ENCODE assay signal across 28 cellular contexts in the genomic region with DNA sequence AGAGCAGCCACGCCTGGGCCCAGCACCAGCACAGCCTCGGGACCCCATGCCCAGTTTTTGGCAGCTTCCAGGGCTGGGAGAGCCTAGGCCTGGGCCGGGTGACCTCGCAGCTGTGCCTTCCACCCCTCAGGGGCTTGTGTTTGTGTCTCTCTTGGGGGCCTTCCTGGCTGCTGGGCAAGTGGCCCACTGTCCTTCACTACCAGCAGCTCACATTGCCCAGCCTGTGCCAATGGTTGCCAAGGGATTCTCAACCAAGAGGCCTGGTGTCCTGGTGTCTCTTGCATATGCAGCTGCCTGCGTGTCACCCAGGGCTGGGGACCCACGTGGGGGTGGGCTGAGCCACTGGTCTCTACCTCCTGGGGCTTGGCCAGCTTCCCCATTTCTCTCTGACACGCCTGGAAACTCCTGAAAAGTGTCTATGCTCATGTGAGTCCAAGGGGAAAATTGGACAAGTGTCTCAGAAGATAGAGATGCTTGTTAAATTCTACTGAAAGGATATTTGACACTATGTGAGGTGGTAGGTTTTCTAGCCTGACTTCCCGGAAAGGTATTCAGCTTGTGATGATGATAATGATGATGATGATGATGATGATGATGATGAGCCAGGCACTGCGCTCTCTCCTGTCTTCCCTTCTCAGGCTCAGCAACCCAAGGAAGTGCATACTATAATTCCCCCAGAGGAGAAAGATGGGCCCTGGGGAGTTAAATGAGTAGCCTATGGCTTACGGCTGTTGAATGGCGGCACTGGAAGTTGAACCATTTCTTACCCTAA. TPM values are rescaled to one million over a fixed set of nuclear protein-coding genes. Genes with fewer than 3 reads are reported as not detected.
"Had no signal": no experiment of that assay in that cellular context is flagged by ENCODE, and none has a peak within 500 bp of the region (broad histone marks: within the 10 kb centered on the region; RNA-seq: fewer than 3 reads in every experiment).

No MANE protein-coding gene starts in this region.

- H3K79me2 ChIP-seq: hepatocyte had no signal

- ATAC-seq: activated CD4-positive, CD25-positive, alpha-beta regulatory T cell treated with anti-CD3 and anti-CD28 coated beads, Interleukin-2, amount 50 U/mL, for 24 hours; gastroesophageal sphincter; naive thymus-derived CD8-positive, alpha-beta T cell had no signal

- H3K36me3 ChIP-seq: ascending aorta, gastroesophageal sphincter, left ventricle myocardium inferior, suprapubic skin, tibial artery, WERI-Rb-1 had no signal

- DNase-seq: activated CD4-positive, alpha-beta T cell treated with anti-CD3 and anti-CD28 coated beads for 48 hours; activated CD4-positive, alpha-beta T cell treated with anti-CD3 and anti-CD28 coated beads, Interleukin-2, amount 50 U/mL, for 48 hours; activated CD8-positive, alpha-beta memory T cell treated with anti-CD3 and anti-CD28 coated beads for 24 hours; activated effector memory CD4-positive, alpha-beta T cell treated with Interleukin-2 at 50 U/mL for 16 hours; activated naive CD4-positive, alpha-beta T cell treated with Interleukin-2 at 50 U/mL for 16 hours; activated naive CD8-positive, alpha-beta T cell treated with anti-CD3 and anti-CD28 coated beads, Interleukin-2, amount 10 ng/mL, durations not matched to agents 7 days and 5 days; central memory CD4-positive, alpha-beta T cell; islet precursor cell; left ventricle myocardium inferior; naive thymus-derived CD8-positive, alpha-beta T cell; occipital lobe; stimulated activated CD4-positive, alpha-beta T cell treated with anti-CD3 and anti-CD28 coated beads, Interleukin-15, amount 100 ng/mL, for 24 hours; stimulated activated CD4-positive, alpha-beta T cell treated with anti-CD3 and anti-CD28 coated beads, Interleukin-2, amount 100 ng/mL, for 24 hours; stimulated activated naive CD4-positive, alpha-beta T cell; T-helper 9 cell; tibial artery; WERI-Rb-1 had no signal

- H3K4me2 ChIP-seq: hepatocyte had no signal

- H3K9me3 ChIP-seq: ascending aorta, gastroesophageal sphincter, left ventricle myocardium inferior, suprapubic skin, tibial artery had no signal

- H2AFZ ChIP-seq: hepatocyte had no signal

- H3K27me3 ChIP-seq: ascending aorta had no signal

- FAIRE-seq: endothelial cell of umbilical vein, urothelium cell line had no signal

- H3K4me3 ChIP-seq: ascending aorta, gastroesophageal sphincter, hepatocyte, left ventricle myocardium inferior, suprapubic skin, tibial artery had no signal

- H3K27ac ChIP-seq: ascending aorta, gastroesophageal sphincter, hepatocyte, left ventricle myocardium inferior, suprapubic skin, tibial artery, WERI-Rb-1 had no signal

- H3K4me1 ChIP-seq: ascending aorta, gastroesophageal sphincter had no signal

RNA-seq across cellular contexts. Expression of a gene that starts 48.8 kb away (rescaled TPM):
- total RNA-seq: endothelial cell of umbilical vein, fibroblast of lung, fibroblast of villous mesenchyme, lung microvascular endothelial cell, renal cortical epithelial cell had no signal
- polyA plus RNA-seq: endothelial cell of umbilical vein; fibroblast of lung; hepatocyte; naive thymus-derived CD8-positive, alpha-beta T cell had no signal
